Comparison of ENCODE assay signal across 9 cellular contexts in the genomic region with DNA sequence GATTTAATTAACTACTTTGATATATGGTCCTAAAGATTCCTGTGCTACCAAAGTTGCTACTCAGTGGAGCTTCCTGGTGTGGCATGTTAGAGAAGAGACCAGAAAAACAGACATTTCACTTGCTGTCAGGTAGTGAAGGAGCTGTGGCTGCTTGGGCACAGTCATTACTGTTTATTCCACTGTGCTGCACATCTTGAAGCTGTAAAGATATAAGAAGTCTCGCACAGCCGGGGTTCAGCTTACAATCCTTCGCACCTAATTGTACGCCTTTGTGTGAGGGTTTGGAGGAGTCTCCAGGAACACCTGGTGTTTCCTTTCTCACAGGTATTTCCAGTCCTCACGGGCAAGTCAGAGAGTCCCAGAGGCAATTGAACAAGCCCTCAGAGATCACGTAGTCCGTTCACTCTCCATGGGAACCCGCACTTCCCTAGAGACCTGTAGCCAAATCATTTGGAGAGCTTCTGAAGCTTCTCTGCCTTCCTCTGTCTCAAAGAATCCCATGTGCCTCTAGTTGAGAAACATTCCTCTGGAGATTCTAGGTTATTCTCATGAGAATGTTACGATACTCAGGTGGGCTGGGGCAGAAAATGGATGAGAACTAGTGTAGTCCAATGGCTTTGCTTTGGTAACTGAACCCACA. TPM values are rescaled to one million over a fixed set of nuclear protein-coding genes. Genes with fewer than 3 reads are reported as not detected.
A peak's percentile ranks its signal among the peaks of the same experiment; 100 is the strongest.
DNase-seq lines count a peak whose midpoint lies in the region; ATAC-seq and TF ChIP-seq lines count a peak whose summit lies in the region.
"Had no signal": no experiment of that assay in that cellular context is flagged by ENCODE, and none has a peak within 500 bp of the region (broad histone marks: within the 10 kb centered on the region; RNA-seq: fewer than 3 reads in every experiment).

No MANE protein-coding gene starts in this region.

- TF ChIP-seq POLR2A in breast epithelium (IDR thresholded peaks at IDR 0.05) = no peak

- 97% methylated on average over 9 of the region's 9 CpGs for WGBS in mammary epithelial cell (ENCODE audit: low coverage, missing lambda C conversion rate)
- WGBS in hepatocyte (ENCODE audit: low lambda C conversion rate, missing lambda C conversion rate) = 91% methylated on average over 9 of the region's 9 CpGs

- no peak overlapping the region for H3K4me3 ChIP-seq in breast epithelium
- H3K4me3 ChIP-seq in mammary epithelial cell (replicated peaks in 1 of 3; ENCODE audit: insufficient read depth in 1 of 3, low read depth in 2 of 3, low read length in 3 of 3) = no peak overlapping the region
- H3K4me3 ChIP-seq in lower lobe of right lung = peak overlapping the region; percentile 39
- H3K4me3 ChIP-seq in hepatocyte = no peak overlapping the region

- H3K9me3 ChIP-seq in breast epithelium (no peaks in the 10 kb centered on the region), mammary epithelial cell (replicated peaks; ENCODE audit: insufficient read depth, low read length) (no peaks in the 10 kb centered on the region), T-helper 17 cell (ENCODE audit: control insufficient read depth, low read length, poor library complexity, severe bottlenecking) (no peaks in the 10 kb centered on the region), lower lobe of right lung (no peaks in the 10 kb centered on the region), hepatocyte (ENCODE audit: low read depth) (no peaks in the 10 kb centered on the region)
- H3K9me3 ChIP-seq: right lobe of liver had no signal

- intact Hi-C loops in breast epithelium (cut with DNase I; ENCODE audit: low total_unique reads) = no loop called here
- intact Hi-C loops in mammary epithelial cell (cut with micrococcal nuclease) = loop anchor here (5.0 kb wide), 1 partner anchor 37 kb away; no protein-coding TSS in a partner anchor
- intact Hi-C loops in lower lobe of right lung (cut with DNase I) = no loop called here

- H3K4me2 ChIP-seq in mammary epithelial cell (ENCODE audit: insufficient read depth, low read depth, low read length) = no peak overlapping the region
- H3K4me2 ChIP-seq in hepatocyte = no peak overlapping the region

- H2AFZ ChIP-seq in mammary epithelial cell (ENCODE audit: low read depth, low read length) = no peak overlapping the region
- no peak overlapping the region for H2AFZ ChIP-seq in hepatocyte

- H3K27ac ChIP-seq in breast epithelium = peak overlapping the region; percentile 70 to 76
- no peak overlapping the region for H3K27ac ChIP-seq in mammary epithelial cell (ENCODE audit: insufficient read depth, low read depth, low read length)
- H3K27ac ChIP-seq in lower lobe of right lung = peak overlapping the region; percentile 77
- no peak overlapping the region for H3K27ac ChIP-seq in RWPE1
- no peak overlapping the region for H3K27ac ChIP-seq in hepatocyte

- no peaks in the 10 kb centered on the region for H3K27me3 Mint-ChIP-seq in T-helper 17 cell

- TF ChIP-seq CTCF in breast epithelium (IDR thresholded peaks at IDR 0.05) = no peak
- TF ChIP-seq CTCF in mammary epithelial cell (conservative IDR thresholded peaks at IDR 0.05 in 1 of 2, IDR thresholded peaks at IDR 0.05 in 1 of 2; ENCODE audit: extremely low read depth in 1 of 2, insufficient read depth in 1 of 2, low read depth in 1 of 2, low read length in 2 of 2) = no peak
- TF ChIP-seq CTCF in lower lobe of right lung (IDR thresholded peaks at IDR 0.05) = no peak
- TF ChIP-seq CTCF in RWPE1 (conservative IDR thresholded peaks at IDR 0.05; ENCODE audit: low read depth) = no peak
- no peak for TF ChIP-seq CTCF in hepatocyte (IDR thresholded peaks at IDR 0.05; ENCODE audit: poor library complexity)

- no peak overlapping the region for H3K9ac ChIP-seq in mammary epithelial cell (ENCODE audit: insufficient read depth, low read length)

- H3K79me2 ChIP-seq in mammary epithelial cell (ENCODE audit: insufficient read depth, low read length) (peaks cover 9% of the 10 kb centered on the region), hepatocyte (peaks cover 82% of the 10 kb centered on the region)

- no peaks in the 10 kb centered on the region for H3K27me3 ChIP-seq in breast epithelium
- H3K27me3 ChIP-seq in mammary epithelial cell (ENCODE audit: insufficient read depth, low read length) = no peaks in the 10 kb centered on the region
- H3K27me3 ChIP-seq in lower lobe of right lung (ENCODE audit: low read depth) = no peaks in the 10 kb centered on the region
- H3K27me3 ChIP-seq in hepatocyte = no peaks in the 10 kb centered on the region
- H3K27me3 ChIP-seq: right lobe of liver had no signal

- H4K20me1 ChIP-seq in mammary epithelial cell (ENCODE audit: insufficient read depth, low read length) = no peaks in the 10 kb centered on the region
- H4K20me1 ChIP-seq in hepatocyte (ENCODE audit: insufficient read depth, poor library complexity, severe bottlenecking) = no peaks in the 10 kb centered on the region

- peaks cover 7 to 9% of the 10 kb centered on the region in 2 donors for H3K4me1 ChIP-seq in breast epithelium
- H3K4me1 ChIP-seq in mammary epithelial cell (ENCODE audit: insufficient read depth, low read length) = peaks cover 28% of the 10 kb centered on the region
- peaks cover 65% of the 10 kb centered on the region for H3K4me1 ChIP-seq in lower lobe of right lung
- peaks cover 11% of the 10 kb centered on the region for H3K4me1 ChIP-seq in hepatocyte (ENCODE audit: insufficient read depth)

- H3K9me2 ChIP-seq in hepatocyte (replicated peaks; ENCODE audit: insufficient read depth) = no peaks in the 10 kb centered on the region

- CTCF ChIA-PET in mammary epithelial cell (lab: Charles Lee; ENCODE audit: low non-redundant PET) = no interaction called here
- CTCF ChIA-PET in RWPE1 (lab: Yijun Ruan, JAX) = interaction anchor here (1.0 kb wide), 2 partner anchors 38 to 124 kb away, joined by 3 read pairs; no protein-coding TSS in a partner anchor

- no TSS peak for BruUV-seq in mammary epithelial cell (replicated peaks; lab: Mats Ljungman, UMichigan)

- DNase-seq in breast epithelium (ENCODE audit: low spot score in 2 of 2) = no peak
- DNase-seq in mammary epithelial cell = no peak
- DNase-seq in T-helper 17 cell = no peak
- DNase-seq in lower lobe of right lung = no peak
- DNase-seq in NCI-H774 (lab: John Stamatoyannopoulos, UW) = no peak
- no peak for DNase-seq in hippocampal formation (lab: John Stamatoyannopoulos, UW)
- no peak for DNase-seq in RWPE1 (ENCODE audit: low spot score)
- no peak for DNase-seq in hepatocyte (ENCODE audit: low spot score)

- H3K4me3 Mint-ChIP-seq in T-helper 17 cell = peak overlapping the region; percentile 98

- in situ Hi-C loops in mammary epithelial cell (cut with MboI; ENCODE audit: low sequenced_read_pairs in 2 of 2) = loop anchor here (25.0 kb wide), 1 partner anchor 118 kb away; no protein-coding TSS in a partner anchor

- ATAC-seq in T-helper 17 cell (no peak), lower lobe of right lung (no peak)

- peaks cover 14% of the 10 kb centered on the region for H3K36me3 Mint-ChIP-seq in T-helper 17 cell (ENCODE audit: low read depth)

- POLR2A ChIA-PET in RWPE1 (lab: Yijun Ruan, JAX; ENCODE audit: low non-redundant PET) = no interaction called here

- peak overlapping the region; percentile 99 for H3K27ac Mint-ChIP-seq in T-helper 17 cell

- dilution Hi-C loops in mammary epithelial cell (cut with HindIII; ENCODE audit: low sequenced_read_pairs) = loop anchor here (5.0 kb wide), 2 partner anchors 33 to 72 kb away; no protein-coding TSS in a partner anchor

- H3K4me1 Mint-ChIP-seq in T-helper 17 cell = peaks cover 76% of the 10 kb centered on the region

- H3K36me3 ChIP-seq in breast epithelium (no peaks in the 10 kb centered on the region), mammary epithelial cell (ENCODE audit: insufficient read depth, low read length) (no peaks in the 10 kb centered on the region), lower lobe of right lung (no peaks in the 10 kb centered on the region), hepatocyte (replicated peaks; ENCODE audit: insufficient read depth, low read depth) (no peaks in the 10 kb centered on the region)
- H3K36me3 ChIP-seq: right lobe of liver had no signal

RNA-seq across cellular contexts. Expression of gene EVL, which starts 4.1 kb away (rescaled TPM):
- total RNA-seq in breast epithelium (100 to 1,000 TPM in 2 of 3 donors, 10 to 100 TPM in 1; 50.7 to 116 (median 107) TPM), mammary epithelial cell (10 to 100 TPM; 11.8 to 38.9 TPM), T-helper 17 cell (100 to 1,000 TPM; 793 to 831 TPM), lower lobe of right lung (226 TPM), hepatocyte (43.4 and 60.5 TPM in 2 replicates)
- polyA plus RNA-seq in mammary epithelial cell (20.4 TPM), hepatocyte (77.2 and 103 TPM in 2 replicates)
- 31.2 TPM for polyA minus RNA-seq in mammary epithelial cell

Comparison
In these comparisons a context has a peak if more than half of its experiments do, and no peak if none do; other contexts are left out.
1. H3K27ac ChIP-seq: peak in breast epithelium (2 of 2) and lower lobe of right lung (single experiment); none in mammary epithelial cell (single experiment), RWPE1 (single experiment) and hepatocyte (single experiment).